In genomic region chr13:113035209-113035800, GRCh38 we compare ENCODE assay signal across 17 cellular contexts.
DNase-seq lines count a peak whose midpoint lies in the region; ATAC-seq, FAIRE-seq and TF ChIP-seq lines count a peak whose summit lies in the region.
"Had no signal": no experiment of that assay in that cellular context is flagged by ENCODE, and none has a peak within 500 bp of the region (broad histone marks: within the 10 kb centered on the region; RNA-seq: fewer than 3 reads in every experiment).

No MANE protein-coding gene starts in this region.

- H3K4me3 Mint-ChIP-seq in CD14-positive monocyte, result no peak overlapping the region
- H3K4me3 Mint-ChIP-seq: activated CD8-positive, alpha-beta T cell treated with anti-CD3 and anti-CD28 coated beads for 36 hours; activated naive CD4-positive, alpha-beta T cell treated with anti-CD3 and anti-CD28 coated beads, Interleukin-2, amount 10 ng/mL, durations not matched to agents 7 days and 5 days; activated T-cell treated with anti-CD3 and anti-CD28 coated beads, Interleukin-2, amount 50 U/mL, for 24 hours; brain; dendritic cell treated with granulocyte-macrophage colony-stimulating factor and Interleukin-4, amounts not matched to agents 40 ng/mL and 50 ng/mL, for 4 days had no signal

- H3K4me2 ChIP-seq in HCT116 (ENCODE audit: low read length), result 0 out of 2 replicates have a peak overlapping the region, but pooled peaks have one; percentile 21

- H3K27ac ChIP-seq in HCT116 (ENCODE audit: low read depth, low read length), result no peak overlapping the region
- H3K27ac ChIP-seq in right cardiac atrium (ENCODE audit: low read length), result no peak overlapping the region

- WGBS in right cardiac atrium, result 46% methylated on average over 20 of the region's 20 CpGs

- H3K27ac Mint-ChIP-seq in CD14-positive monocyte, result no peak overlapping the region
- H3K27ac Mint-ChIP-seq: activated CD8-positive, alpha-beta T cell treated with anti-CD3 and anti-CD28 coated beads for 36 hours; activated naive CD4-positive, alpha-beta T cell treated with anti-CD3 and anti-CD28 coated beads, Interleukin-2, amount 10 ng/mL, durations not matched to agents 7 days and 5 days; activated T-cell treated with anti-CD3 and anti-CD28 coated beads, Interleukin-2, amount 50 U/mL, for 24 hours; dendritic cell treated with granulocyte-macrophage colony-stimulating factor and Interleukin-4, amounts not matched to agents 40 ng/mL and 50 ng/mL, for 4 days had no signal

- BruUV-seq in HCT116 (replicated peaks; lab: Mats Ljungman, UMichigan), result no TSS peak

- H3K9ac ChIP-seq in HCT116 (ENCODE audit: low read length), result no peak overlapping the region
- H3K9ac ChIP-seq in adipocyte (ENCODE audit: low read length), result peak overlapping the region; percentile 36

- peaks cover 1% of the 10 kb centered on the region for H3K4me1 Mint-ChIP-seq in CD14-positive monocyte
- H3K4me1 Mint-ChIP-seq: activated naive CD4-positive, alpha-beta T cell treated with anti-CD3 and anti-CD28 coated beads, Interleukin-2, amount 10 ng/mL, durations not matched to agents 7 days and 5 days had no signal

- POLR2A ChIA-PET in HCT116 (lab: Charles Lee), result no interaction called here

- no peaks in the 10 kb centered on the region for H3K36me3 ChIP-seq in HCT116 (ENCODE audit: control insufficient read depth in 1 of 2, insufficient read depth in 2 of 2, low read length in 2 of 2)
- no peaks in the 10 kb centered on the region for H3K36me3 ChIP-seq in adipocyte (ENCODE audit: control insufficient read depth, insufficient read depth, low read length, severe bottlenecking)

- no peak for TF ChIP-seq RAD21 in HCT116 (IDR thresholded peaks at IDR 0.05; ENCODE audit: low read depth)

- no peak; the same call in 1 of the 2 replicates for ATAC-seq in HCT116
- ATAC-seq in right cardiac atrium, result peak; percentile 8 to 25
- ATAC-seq: activated CD8-positive, alpha-beta T cell treated with anti-CD3 and anti-CD28 coated beads for 36 hours had no signal

- H3K4me1 ChIP-seq in HCT116 (ENCODE audit: control insufficient read depth in 1 of 2, insufficient read depth in 2 of 2, low read length in 2 of 2) (peaks cover 0 to 3% of the 10 kb centered on the region in 2 experiments; a peak in 1 of 4 replicates), adipocyte (ENCODE audit: control insufficient read depth, insufficient read depth, low read length) (peaks cover 16% of the 10 kb centered on the region), right cardiac atrium (ENCODE audit: control insufficient read depth, insufficient read depth, low read length) (no peaks in the 10 kb centered on the region)

- no peak; a peak in 1 of 6 replicates for TF ChIP-seq CTCF in HCT116 (IDR thresholded peaks at IDR 0.05 in 2 of 3, conservative IDR thresholded peaks at IDR 0.05 in 1 of 3; ENCODE audit: borderline replicate concordance in 1 of 3, insufficient read depth in 1 of 3, low read depth in 2 of 3, low read length in 2 of 3)
- TF ChIP-seq CTCF in CD14-positive monocyte (IDR thresholded peaks at IDR 0.05), result no peak

- no peak overlapping the region for H3K4me3 ChIP-seq in HCT116 (replicated peaks in 1 of 2; ENCODE audit: low read depth in 1 of 2, low read length in 2 of 2)
- H3K4me3 ChIP-seq in adipocyte (ENCODE audit: low read length), result peak overlapping the region; percentile 64
- H3K4me3 ChIP-seq in right cardiac atrium (ENCODE audit: low read length), result no peak overlapping the region

- intact Hi-C loops in HCT116 (cut with micrococcal nuclease), result loop anchor here (5.0 to 10.0 kb wide), 3 partner anchors 87 to 359 kb away; partner anchors contain the start of gene F10
- intact Hi-C loops in right cardiac atrium (cut with DNase I), result loop anchor here in 1 of 4 donors (10.0 kb wide), 1 partner anchor 359 kb away; no protein-coding TSS in a partner anchor
- intact Hi-C loops in CD14-positive monocyte (cut with micrococcal nuclease), result no loop called here

- DNase-seq in HCT116 (ENCODE audit: low read depth, low spot score), result no peak
- no peak for DNase-seq in adipocyte (ENCODE audit: low read depth)
- peak in 2 of 3 donors; percentile 38 to 48 for DNase-seq in right cardiac atrium
- peak; percentile 42 for DNase-seq in urothelium cell line (ENCODE audit: low spot score)
- no peak for DNase-seq in NCI-H69 (lab: John Stamatoyannopoulos, UW)
- no peak for DNase-seq in CD14-positive monocyte (ENCODE audit: low spot score)
- DNase-seq in occipital lobe (lab: John Stamatoyannopoulos, UW), result no peak
- DNase-seq: activated CD8-positive, alpha-beta T cell treated with anti-CD3 and anti-CD28 coated beads for 36 hours; activated naive CD4-positive, alpha-beta T cell treated with anti-CD3 and anti-CD28 coated beads, Interleukin-2, amount 10 ng/mL, durations not matched to agents 7 days and 5 days; activated T-cell treated with anti-CD3 and anti-CD28 coated beads, Interleukin-2, amount 50 U/mL, for 24 hours; NCI-H146; NCI-H2227 treated with DMSO at 0.1 percent for 48 hours; RPMI8226 had no signal

- no peaks in the 10 kb centered on the region for H4K20me1 ChIP-seq in HCT116 (ENCODE audit: insufficient read depth)

- H3K9me2 ChIP-seq in HCT116 (ENCODE audit: insufficient read depth), result no peaks in the 10 kb centered on the region

- peaks cover 0 to 8% (median 3%) of the 10 kb centered on the region in 7 donors for H3K9me3 Mint-ChIP-seq in CD14-positive monocyte
- H3K9me3 Mint-ChIP-seq: activated CD8-positive, alpha-beta T cell treated with anti-CD3 and anti-CD28 coated beads for 36 hours; activated T-cell treated with anti-CD3 and anti-CD28 coated beads, Interleukin-2, amount 50 U/mL, for 24 hours; dendritic cell treated with granulocyte-macrophage colony-stimulating factor and Interleukin-4, amounts not matched to agents 40 ng/mL and 50 ng/mL, for 4 days had no signal

- no peak overlapping the region for H2AFZ ChIP-seq in HCT116 (ENCODE audit: low read depth, low read length, poor library complexity, severe bottlenecking)

- H3K27me3 Mint-ChIP-seq in CD14-positive monocyte (ENCODE audit: low read depth in 3 of 3), result peaks cover 2 to 10% (median 5%) of the 10 kb centered on the region in 3 donors
- H3K27me3 Mint-ChIP-seq: activated CD8-positive, alpha-beta T cell treated with anti-CD3 and anti-CD28 coated beads for 36 hours; activated naive CD4-positive, alpha-beta T cell treated with anti-CD3 and anti-CD28 coated beads, Interleukin-2, amount 10 ng/mL, durations not matched to agents 7 days and 5 days; activated T-cell treated with anti-CD3 and anti-CD28 coated beads, Interleukin-2, amount 50 U/mL, for 24 hours; brain had no signal

- no peak for TF ChIP-seq POLR2A in HCT116 (IDR thresholded peaks at IDR 0.05; ENCODE audit: borderline replicate concordance, extremely low read depth, insufficient read depth, insufficient read length)

- FAIRE-seq in urothelium cell line (lab: Jason Lieb, UNC), result no peak
- FAIRE-seq: GM12892, HTR-8/SVneo had no signal

- RAD21 ChIA-PET in HCT116 (lab: Charles Lee; ENCODE audit: low non-redundant PET in 1 of 2, low total read pairs in 2 of 2, uncharacterized antibody in 2 of 2, unreplicated experiment in 2 of 2), result no interaction called here

- H3K27me3 ChIP-seq in HCT116 (ENCODE audit: insufficient read depth, low read length) (no peaks in the 10 kb centered on the region), adipocyte (replicated peaks; ENCODE audit: control insufficient read depth, insufficient read depth, low read length) (peaks cover 15% of the 10 kb centered on the region), right cardiac atrium (ENCODE audit: control insufficient read depth, insufficient read depth) (no peaks in the 10 kb centered on the region)

- no peaks in the 10 kb centered on the region for H3K79me2 ChIP-seq in HCT116 (ENCODE audit: insufficient read depth, low read length)

- H3K36me3 Mint-ChIP-seq in CD14-positive monocyte, result no peaks in the 10 kb centered on the region
- H3K36me3 Mint-ChIP-seq: activated naive CD4-positive, alpha-beta T cell treated with anti-CD3 and anti-CD28 coated beads, Interleukin-2, amount 10 ng/mL, durations not matched to agents 7 days and 5 days had no signal

- CTCF ChIA-PET in HCT116 (lab: Charles Lee), result interaction anchor here (1.3 kb wide), 1 partner anchor 92 kb away, joined by 4 read pairs; no protein-coding TSS in a partner anchor

- H3K9me3 ChIP-seq in HCT116 (ENCODE audit: control insufficient read depth in 1 of 2, insufficient read depth in 1 of 2, low read depth in 1 of 2, low read length in 2 of 2) (no peaks in the 10 kb centered on the region), adipocyte (ENCODE audit: control insufficient read depth, low read length) (peaks cover 6% of the 10 kb centered on the region), right cardiac atrium (ENCODE audit: control insufficient read depth, low read length) (no peaks in the 10 kb centered on the region)

TF ChIP-seq in HCT116, 20 proteins besides CTCF, POLR2A, EP300 and RAD21 (continues in another document):
- TF ChIP-seq ZFX (IDR thresholded peaks at IDR 0.05) (no peak), SP1 (IDR thresholded peaks at IDR 0.05; ENCODE audit: low read depth) (no peak), SRF (IDR thresholded peaks at IDR 0.05; ENCODE audit: low read depth) (no peak), EGR1 (IDR thresholded peaks at IDR 0.05; ENCODE audit: low read depth) (no peak), EZH2 (IDR thresholded peaks at IDR 0.05) (no peak), SIN3A (IDR thresholded peaks at IDR 0.05; ENCODE audit: low read depth) (no peak), ELF1 (IDR thresholded peaks at IDR 0.05; ENCODE audit: borderline replicate concordance, low read depth) (no peak), POLR2AphosphoS5 (IDR thresholded peaks at IDR 0.05; ENCODE audit: low read depth, low read length) (no peak), JUND (IDR thresholded peaks at IDR 0.05) (no peak), YY1 (IDR thresholded peaks at IDR 0.05; ENCODE audit: extremely low read depth, insufficient replicate concordance, low read depth, low read length) (no peak), CEBPB (IDR thresholded peaks at IDR 0.05; ENCODE audit: low read depth) (no peak), ZBTB33 (IDR thresholded peaks at IDR 0.05; ENCODE audit: extremely low read depth, insufficient replicate concordance, low read length) (no peak)

Comparison
In these comparisons a context has a peak if more than half of its experiments do, and no peak if none do; other contexts are left out.
1. DNase-seq: peak in right cardiac atrium (2 of 3) and urothelium cell line (single experiment); none in HCT116 (single experiment), adipocyte (single experiment), NCI-H69 (single experiment), CD14-positive monocyte (single experiment) and occipital lobe (single experiment).